8 cellular contexts compared by ENCODE assay signal in the genomic region with DNA sequence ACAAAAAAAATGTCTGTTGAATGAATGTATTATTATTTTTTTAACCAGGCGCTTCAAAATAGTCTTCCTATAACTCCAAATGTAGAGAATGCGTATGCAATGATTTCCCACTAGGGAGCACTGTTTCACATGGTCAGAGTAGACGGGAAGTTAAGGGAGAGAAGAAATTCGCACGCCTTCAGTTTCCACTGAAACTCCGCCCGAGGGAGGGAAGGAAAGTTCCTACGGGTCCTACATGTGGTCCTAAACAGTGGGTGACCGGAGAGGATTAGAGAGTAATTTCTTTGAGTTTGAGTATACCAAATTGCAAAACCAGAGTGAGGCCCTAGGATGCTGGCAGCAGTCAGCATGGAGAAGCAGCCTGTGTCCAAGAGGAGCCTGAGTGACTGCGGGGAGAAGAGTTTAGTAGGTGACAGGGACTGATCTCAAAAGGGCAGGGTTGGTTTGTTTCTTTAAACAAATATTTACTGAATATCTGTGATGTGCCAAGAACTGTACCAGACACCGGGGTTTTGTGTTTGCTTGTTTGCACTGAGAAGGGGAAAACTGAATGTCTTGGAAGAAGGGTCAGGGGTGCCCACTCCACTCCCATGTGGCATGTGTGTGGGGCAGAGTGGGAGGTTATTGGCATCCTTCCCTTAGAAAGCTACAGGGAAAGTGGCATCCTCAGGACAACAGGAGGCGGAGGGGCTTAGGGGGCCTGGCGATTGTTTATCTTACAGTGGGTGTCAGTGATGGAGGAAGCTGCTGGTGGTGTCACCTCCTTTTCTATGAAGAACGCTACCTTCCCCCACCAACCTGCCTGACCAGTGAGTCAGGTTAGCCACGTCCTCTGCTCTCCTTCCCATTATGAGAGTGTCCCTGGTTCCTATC.
DNase-seq lines count a peak whose midpoint lies in the region; ATAC-seq lines count a peak whose summit lies in the region.

No MANE protein-coding gene starts in this region.

- peak; percentile 62 for ATAC-seq in stimulated activated naive CD8-positive, alpha-beta T cell treated with anti-CD3 and anti-CD28 coated beads, Interleukin-15, Interleukin-2, amounts not matched to agents 100 U/mL and 50 U/mL, for 24 hours
- ATAC-seq in HG02981 (IDR thresholded peaks at IDR 0.05; ENCODE audit: unreplicated experiment), result no peak

- peak; percentile 52 for DNase-seq in stimulated activated CD4-positive, alpha-beta T cell treated with anti-CD3 and anti-CD28 coated beads, Interleukin-15, amount 100 ng/mL, for 24 hours
- no peak for DNase-seq in stimulated activated CD4-positive, alpha-beta T cell treated with anti-CD3 and anti-CD28 coated beads, Interleukin-12 subunit alpha, Interleukin-12 subunit beta, amount 100 ng/mL, for 4 hours
- peak; percentile 30 for DNase-seq in NCI-H526 treated with DMSO at 0.1 percent for 48 hours (lab: John Stamatoyannopoulos, UW)
- DNase-seq in amniotic epithelial cell (ENCODE audit: low read depth), result peak; percentile 66
- peak; percentile 27 to 40 for DNase-seq in hippocampal formation (lab: John Stamatoyannopoulos, UW)
- peak; percentile 39 for DNase-seq in stimulated activated naive CD8-positive, alpha-beta T cell treated with anti-CD3 and anti-CD28 coated beads, Interleukin-15, Interleukin-2, amounts not matched to agents 100 U/mL and 50 U/mL, for 24 hours
- DNase-seq in NCI-H1417 treated with DMSO at 0.1 percent for 48 hours (lab: John Stamatoyannopoulos, UW), result no peak

Comparison
In these comparisons a context has a peak if more than half of its experiments do, and no peak if none do; other contexts are left out.
1. DNase-seq: peak in stimulated activated CD4-positive, alpha-beta T cell treated with anti-CD3 and anti-CD28 coated beads, Interleukin-15, amount 100 ng/mL, for 24 hours (single experiment), NCI-H526 treated with DMSO at 0.1 percent for 48 hours (single experiment), amniotic epithelial cell (single experiment), hippocampal formation (2 of 2) and stimulated activated naive CD8-positive, alpha-beta T cell treated with anti-CD3 and anti-CD28 coated beads, Interleukin-15, Interleukin-2, amounts not matched to agents 100 U/mL and 50 U/mL, for 24 hours (single experiment); none in stimulated activated CD4-positive, alpha-beta T cell treated with anti-CD3 and anti-CD28 coated beads, Interleukin-12 subunit alpha, Interleukin-12 subunit beta, amount 100 ng/mL, for 4 hours (single experiment) and NCI-H1417 treated with DMSO at 0.1 percent for 48 hours (single experiment).